ENCODE assay signal across 11 cellular contexts in genomic region chr1:18302788-18303413, GRCh38.
DNase-seq lines count a peak whose midpoint lies in the region; ATAC-seq and TF ChIP-seq lines count a peak whose summit lies in the region.
"Had no signal": no experiment of that assay in that cellular context is flagged by ENCODE, and none has a peak within 500 bp of the region (broad histone marks: within the 10 kb centered on the region; RNA-seq: fewer than 3 reads in every experiment).

No MANE protein-coding gene starts in this region.

- DNase-seq in activated CD8-positive, alpha-beta memory T cell treated with anti-CD3 and anti-CD28 coated beads for 24 hours = peak; percentile 57
- no peak for DNase-seq in activated CD8-positive, alpha-beta memory T cell treated with anti-CD3 and anti-CD28 coated beads, Interleukin-2, amount 50 U/mL, for 4 hours
- DNase-seq in cardiac fibroblast (ENCODE audit: low read depth in 2 of 2) = no peak
- no peak for DNase-seq in retinal pigment epithelial cell (ENCODE audit: low read depth)
- no peak for DNase-seq in esophagus muscularis mucosa (ENCODE audit: extremely low spot score)
- DNase-seq: Caco-2, kidney glomerular epithelial cell, NCI-H2227 treated with DMSO at 0.1 percent for 48 hours had no signal

- no peaks in the 10 kb centered on the region for H3K9me3 ChIP-seq in esophagus muscularis mucosa
- H3K9me3 ChIP-seq: Caco-2 had no signal

- no peak overlapping the region for H3K4me3 ChIP-seq in cardiac fibroblast (replicated peaks in 1 of 2; ENCODE audit: low read depth in 2 of 2, low read length in 2 of 2)
- H3K4me3 ChIP-seq in retinal pigment epithelial cell (ENCODE audit: low read length) = no peak overlapping the region
- H3K4me3 ChIP-seq in esophagus muscularis mucosa = no peak overlapping the region

- no peak for TF ChIP-seq POLR2A in esophagus muscularis mucosa (IDR thresholded peaks at IDR 0.05; ENCODE audit: low read depth)

- no peak for TF ChIP-seq EP300 in esophagus muscularis mucosa (IDR thresholded peaks at IDR 0.05)

- WGBS in esophagus muscularis mucosa = 53% methylated on average over 6 of the region's 7 CpGs

- no peaks in the 10 kb centered on the region for H3K36me3 ChIP-seq in esophagus muscularis mucosa

- H3K4me1 ChIP-seq in esophagus muscularis mucosa = no peaks in the 10 kb centered on the region
- H3K4me1 ChIP-seq: Caco-2 had no signal

- H3K27me3 ChIP-seq in esophagus muscularis mucosa = peaks cover 0 to 66% (median 3%) of the 10 kb centered on the region in 4 donors

- TF ChIP-seq CTCF in LNCAP (IDR thresholded peaks at IDR 0.05) (peak; percentile 47), cardiac fibroblast (IDR thresholded peaks at IDR 0.05; ENCODE audit: low read depth, low read length) (peak; percentile 13), retinal pigment epithelial cell (conservative IDR thresholded peaks at IDR 0.05; ENCODE audit: low read depth, low read length) (peak; percentile 25), esophagus muscularis mucosa (IDR thresholded peaks at IDR 0.05) (no peak)

- no peak overlapping the region for H3K27ac ChIP-seq in esophagus muscularis mucosa (replicated peaks in 1 of 4)

- no peak for ATAC-seq in HG03520 (IDR thresholded peaks at IDR 0.05; ENCODE audit: unreplicated experiment)
- ATAC-seq in esophagus mucosa = no peak

- intact Hi-C loops in esophagus muscularis mucosa (cut with DNase I) = no loop called here

Comparison
In these comparisons a context has a peak if more than half of its experiments do, and no peak if none do; other contexts are left out.
1. CTCF ChIP-seq: peak in LNCAP (single experiment), cardiac fibroblast (single experiment) and retinal pigment epithelial cell (single experiment); none in esophagus muscularis mucosa (0 of 3).